8 cellular contexts compared by ENCODE assay signal in genomic region chr17:39573447-39574298, GRCh38. TPM values are rescaled to one million over a fixed set of nuclear protein-coding genes. Genes with fewer than 3 reads are reported as not detected.
A peak's percentile ranks its signal among the peaks of the same experiment; 100 is the strongest.
DNase-seq lines count a peak whose midpoint lies in the region; ATAC-seq and TF ChIP-seq lines count a peak whose summit lies in the region.

No MANE protein-coding gene starts in this region.

- no peak overlapping the region for H4K91ac ChIP-seq in H9 (ENCODE audit: insufficient read length, low read depth, low read length)

- in situ Hi-C loops in Panc1 (cut with HindIII; ENCODE audit: low pct_unique_long_range_greater_than_20kb, low sequenced_read_pairs) = no loop called here

- H3T11ph ChIP-seq in H9 (ENCODE audit: low read length) = no peak overlapping the region

- H3K36me3 Mint-ChIP-seq in H9 (ENCODE audit: insufficient read depth in 1 of 3, low read depth in 3 of 3) (peaks cover 0 to 9% (median 4%) of the 10 kb centered on the region in 3 experiments; a peak in 3 of 7 replicates), progenitor cell of endocrine pancreas (ENCODE audit: insufficient read depth) (peaks cover 10% of the 10 kb centered on the region)

- intact Hi-C loops in Panc1 (cut with micrococcal nuclease; ENCODE audit: unreplicated experiment) = no loop called here
- intact Hi-C loops in ascending aorta (cut with DNase I) = no loop called here
- intact Hi-C loops in left ventricle myocardium superior (cut with micrococcal nuclease) = no loop called here

- CTCF ChIA-PET in Panc1 (lab: Charles Lee) = interaction anchor here (1.5 kb wide), 1 partner anchor 48 kb away, joined by 4 read pairs; no protein-coding TSS in a partner anchor

- no peaks in the 10 kb centered on the region for H3K79me1 ChIP-seq in H9 (ENCODE audit: insufficient read depth, low read depth, low read length, poor library complexity, severe bottlenecking)

- TF ChIP-seq CTCF in H9 (conservative IDR thresholded peaks at IDR 0.05) (no peak), Panc1 (IDR thresholded peaks at IDR 0.05) (no peak), ascending aorta (IDR thresholded peaks at IDR 0.05) (no peak), progenitor cell of endocrine pancreas (IDR thresholded peaks at IDR 0.05; ENCODE audit: unreplicated experiment) (no peak)

- H3K18ac ChIP-seq in H9 (ENCODE audit: insufficient read length, low read depth, low read length) = no peak overlapping the region

- H3K27ac ChIP-seq in H9 (ENCODE audit: insufficient read length, low read depth, low read length) (no peak overlapping the region), Panc1 (ENCODE audit: low read length) (peak overlapping the region; percentile 34; the same call in 1 of the 2 replicates), ascending aorta (peak overlapping the region; percentile 45 to 79)

- H3K23me2 ChIP-seq in H9 (ENCODE audit: insufficient read length, low read depth, low read length, poor library complexity, severe bottlenecking) = peaks cover 3% of the 10 kb centered on the region

- H3K4me1 ChIP-seq in H9 (ENCODE audit: insufficient read depth, low read length) (peaks cover 3% of the 10 kb centered on the region; the same call in 1 of the 2 replicates), Panc1 (ENCODE audit: control insufficient read depth, insufficient read depth, low read length) (no peaks in the 10 kb centered on the region), ascending aorta (peaks cover 0 to 8% of the 10 kb centered on the region in 2 donors)

- no peak overlapping the region for H2BK120ac ChIP-seq in H9 (ENCODE audit: low read depth, low read length, poor library complexity, severe bottlenecking)

- H3K27me3 Mint-ChIP-seq in H9 (ENCODE audit: low read depth) (peaks cover 51% of the 10 kb centered on the region), progenitor cell of endocrine pancreas (peaks cover 12% of the 10 kb centered on the region)

- H3K27ac Mint-ChIP-seq in H9 = peak overlapping the region in 2 of 3 experiments; percentile 27 to 65; a peak in 2 of 7 replicates
- peak overlapping the region; percentile 96 for H3K27ac Mint-ChIP-seq in progenitor cell of endocrine pancreas

- peak overlapping the region; percentile 76 to 93 for H3K4me3 Mint-ChIP-seq in H9
- peak overlapping the region; percentile 88 for H3K4me3 Mint-ChIP-seq in progenitor cell of endocrine pancreas (ENCODE audit: low read depth)

- DNase-seq in CD1c-positive myeloid dendritic cell (ENCODE audit: extremely low spot score) (peak; percentile 53), H9 (peak; percentile 83), Panc1 (ENCODE audit: low read depth, low spot score) (no peak), ascending aorta (ENCODE audit: low spot score in 2 of 2) (peak in 1 of 2 donors; percentile 73), left ventricle myocardium superior (peak; percentile 84), progenitor cell of endocrine pancreas (ENCODE audit: low spot score, unreplicated experiment) (peak; percentile 33)

- H3K9ac ChIP-seq in H9 (ENCODE audit: extremely low read depth, insufficient read length, low read length) = no peak overlapping the region

- no peaks in the 10 kb centered on the region for H3K27me3 ChIP-seq in H9 (ENCODE audit: insufficient read depth, low read length)
- no peaks in the 10 kb centered on the region for H3K27me3 ChIP-seq in Panc1 (ENCODE audit: control insufficient read depth, insufficient read depth, low read length)
- no peaks in the 10 kb centered on the region for H3K27me3 ChIP-seq in ascending aorta

- POLR2A ChIA-PET in Panc1 (lab: Charles Lee) = interaction anchor here (0.6 kb wide), 1 partner anchor 78 kb away, joined by 4 read pairs; no protein-coding TSS in a partner anchor

- whole genome bisulfite sequencing in H9 (ENCODE audit: extremely low coverage, insufficient read length, low lambda C conversion rate) = no CpG with 5 or more reads among the region's 66 CpGs

- no peak overlapping the region for H2BK5ac ChIP-seq in H9 (ENCODE audit: insufficient read length, low read length)

- ATAC-seq in Panc1 (peak; percentile 94), left ventricle myocardium superior (peak; percentile 97), HG02973 (IDR thresholded peaks at IDR 0.05; ENCODE audit: unreplicated experiment) (no peak), GM18861 (IDR thresholded peaks at IDR 0.05; ENCODE audit: unreplicated experiment) (no peak)

- H2BK15ac ChIP-seq in H9 (ENCODE audit: low read depth, low read length) = no peak overlapping the region

- H4K5ac ChIP-seq in H9 (ENCODE audit: insufficient read length, low read depth, low read length) = no peak overlapping the region

- no peak overlapping the region for H2BK20ac ChIP-seq in H9 (ENCODE audit: low read depth, low read length, poor library complexity, severe bottlenecking)

- no peak overlapping the region for H2AK5ac ChIP-seq in H9 (ENCODE audit: insufficient read length, low read length)

- H2AFZ ChIP-seq in H9 (ENCODE audit: low read length) = no peak overlapping the region

- H3K56ac ChIP-seq in H9 (ENCODE audit: insufficient read length, low read depth, low read length) = no peak overlapping the region

- peaks cover 0 to 3% of the 10 kb centered on the region in 2 experiments; a peak in 2 of 5 replicates for H3K9me3 Mint-ChIP-seq in H9
- peaks cover 7% of the 10 kb centered on the region for H3K9me3 Mint-ChIP-seq in progenitor cell of endocrine pancreas (ENCODE audit: low read depth)

- H4K20me1 ChIP-seq in H9 (ENCODE audit: control insufficient read depth, insufficient read depth, insufficient read length) = no peaks in the 10 kb centered on the region

- H3K4me1 Mint-ChIP-seq in H9 (peaks cover 15 to 20% of the 10 kb centered on the region in 2 experiments), progenitor cell of endocrine pancreas (ENCODE audit: low read depth) (peaks cover 10% of the 10 kb centered on the region)

- H4K8ac ChIP-seq in H9 (replicated peaks; ENCODE audit: insufficient read length, low read depth, low read length) = no peak overlapping the region

- no TSS peak for BruUV-seq in Panc1 (replicated peaks; lab: Mats Ljungman, UMichigan)

- no peaks in the 10 kb centered on the region for H3K9me3 ChIP-seq in H9 (ENCODE audit: control insufficient read depth, low read depth, low read length)
- H3K9me3 ChIP-seq in Panc1 (ENCODE audit: control insufficient read depth, insufficient read depth, low read depth, low read length) = no peaks in the 10 kb centered on the region
- no peaks in the 10 kb centered on the region for H3K9me3 ChIP-seq in ascending aorta

- no peak overlapping the region; the same call in 1 of the 2 replicates for H3K14ac ChIP-seq in H9 (ENCODE audit: insufficient read depth, low read length)

- H3K36me3 ChIP-seq in Panc1 (ENCODE audit: control insufficient read depth, insufficient read depth, low read length) (no peaks in the 10 kb centered on the region), ascending aorta (peaks cover 0 to 17% of the 10 kb centered on the region in 2 donors)

- H3K4ac ChIP-seq in H9 (ENCODE audit: low read depth, low read length) = no peak overlapping the region

- no peak overlapping the region for H3K23ac ChIP-seq in H9 (ENCODE audit: insufficient read length, low read depth, low read length)

- no peaks in the 10 kb centered on the region for H3K79me2 ChIP-seq in H9 (ENCODE audit: insufficient read depth, low read length)

- H3K4me2 ChIP-seq in H9 (ENCODE audit: insufficient read depth, insufficient read length, low read length) = peak overlapping the region; percentile 55

- H2BK12ac ChIP-seq in H9 (ENCODE audit: insufficient read length, low read depth, low read length) = no peak overlapping the region

- H3K4me3 ChIP-seq in Panc1 (ENCODE audit: low read depth in 2 of 2, low read length in 2 of 2) (peak overlapping the region; percentile 51), ascending aorta (peak overlapping the region; percentile 61 to 83)

RNA-seq across cellular contexts. Expression of gene NEUROD2, which starts 34.0 kb away (rescaled TPM):
- not detected in 2 replicates for total RNA-seq in H9 (2021)
- total RNA-seq in Panc1 (2021; ENCODE audit: unreplicated experiment) = not detected
- polyA plus RNA-seq in Panc1 (2012; ENCODE audit: insufficient read length) = not detected
- total RNA-seq in ascending aorta = not detected
- not detected for total RNA-seq in left ventricle myocardium superior
- not detected in 2 replicates for total RNA-seq in progenitor cell of endocrine pancreas

RNA-seq across cellular contexts. Expression of gene PPP1R1B, which starts 53.1 kb away (rescaled TPM):
- total RNA-seq in H9 (2021) = 14.7 and 15.5 TPM in 2 replicates
- 45.7 TPM for total RNA-seq in Panc1 (2021; ENCODE audit: unreplicated experiment)
- polyA plus RNA-seq in Panc1 (2012; ENCODE audit: insufficient read length) = 80.3 TPM
- total RNA-seq in ascending aorta = 2.4 TPM
- 0.55 TPM for total RNA-seq in left ventricle myocardium superior
- total RNA-seq in progenitor cell of endocrine pancreas = 0.89 TPM in 1 of 2 replicates, not detected in the other

Comparison
In these comparisons a context has a peak if more than half of its experiments do, and no peak if none do; other contexts are left out.
1. ATAC-seq: peak in Panc1 (single experiment) and left ventricle myocardium superior (single experiment); none in HG02973 (single experiment) and GM18861 (single experiment).